ENCODE assay signal across 20 cellular contexts in genomic region chr19:3619631-3620012, GRCh38. TPM values are rescaled to one million over a fixed set of nuclear protein-coding genes. Genes with fewer than 3 reads are reported as not detected.
DNase-seq lines count a peak whose midpoint lies in the region; ATAC-seq, FAIRE-seq and TF ChIP-seq lines count a peak whose summit lies in the region.
"Had no signal": no experiment of that assay in that cellular context is flagged by ENCODE, and none has a peak within 500 bp of the region (broad histone marks: within the 10 kb centered on the region; RNA-seq: fewer than 3 reads in every experiment).

No MANE protein-coding gene starts in this region.

- H3K9ac ChIP-seq in kidney (ENCODE audit: low read length in 2 of 2): no peak overlapping the region

- H3K36me3 ChIP-seq in kidney (ENCODE audit: control insufficient read depth in 1 of 2, insufficient read depth in 2 of 2, low read length in 2 of 2): no peaks in the 10 kb centered on the region

- POLR2A ChIA-PET in RWPE1 (lab: Yijun Ruan, JAX; ENCODE audit: low non-redundant PET): no interaction called here

- intact Hi-C loops in kidney (cut with DNase I): no loop called here

- H3K4me3 ChIP-seq in kidney (ENCODE audit: low read length in 2 of 2): no peak overlapping the region
- H3K4me3 ChIP-seq: BLaER1 treated with 17β-estradiol and CSF1 and Interleukin-3, amounts not matched to agents 10 nM and 100 nM; GM12878; GM23338 had no signal

- H3K9me3 ChIP-seq in kidney (ENCODE audit: control insufficient read depth in 1 of 2, low read length in 2 of 2): no peaks in the 10 kb centered on the region
- H3K9me3 ChIP-seq: BLaER1 treated with 17β-estradiol and CSF1 and Interleukin-3, amounts not matched to agents 10 nM and 100 nM had no signal

- peaks cover 0 to 8% of the 10 kb centered on the region in 2 donors for H3K4me1 ChIP-seq in kidney (ENCODE audit: control insufficient read depth in 1 of 2, insufficient read depth in 1 of 2, low read depth in 1 of 2, low read length in 2 of 2)

- ATAC-seq in GM18505 (IDR thresholded peaks at IDR 0.05; ENCODE audit: unreplicated experiment) (no peak), esophagus mucosa (no peak), GM21737 (IDR thresholded peaks at IDR 0.05; ENCODE audit: unreplicated experiment) (no peak)
- ATAC-seq: CD8-positive, alpha-beta T cell; GM12878 had no signal

- CTCF ChIA-PET in RWPE1 (lab: Yijun Ruan, JAX): interaction anchor here (0.6 kb wide), 2 partner anchors 16 to 255 kb away, joined by 3 to 4 read pairs; no protein-coding TSS in a partner anchor

- H3K27ac ChIP-seq in RWPE1 (peak overlapping the region; percentile 21), kidney (ENCODE audit: low read depth in 2 of 2, low read length in 2 of 2) (no peak overlapping the region)
- H3K27ac ChIP-seq: BLaER1 treated with 17β-estradiol and CSF1 and Interleukin-3, amounts not matched to agents 10 nM and 100 nM had no signal

- no peak for FAIRE-seq in kidney (lab: Jason Lieb, UNC)
- FAIRE-seq: GM12878, GM19239, H54 had no signal

- TF ChIP-seq POLR2A in GM18505 (IDR thresholded peaks at IDR 0.05; ENCODE audit: borderline replicate concordance, extremely low read depth, insufficient read depth, insufficient read length): peak; percentile 3

- DNase-seq in RWPE1 (ENCODE audit: low spot score) (no peak), kidney (peak; percentile 75)
- DNase-seq in activated effector memory CD4-positive, alpha-beta T cell treated with Interleukin-2 at 50 U/mL for 16 hours: no peak
- DNase-seq: Calu3; CD8-positive, alpha-beta T cell; DMS79 treated with DMSO at 0.1 percent for 48 hours; EL; HCEC 1CT; HFFc6 had no signal

- no peak for TF ChIP-seq CTCF in RWPE1 (conservative IDR thresholded peaks at IDR 0.05; ENCODE audit: low read depth)
- TF ChIP-seq CTCF in kidney (IDR thresholded peaks at IDR 0.05; ENCODE audit: borderline replicate concordance, extremely low read depth, insufficient read depth): no peak

RNA-seq across cellular contexts. Expression of gene CACTIN, which starts 7.0 kb away (rescaled TPM):
- total RNA-seq in kidney: 23.9 TPM
- polyA plus RNA-seq in kidney (ENCODE audit: insufficient read depth, low read depth, low replicate concordance): 11.6 TPM
- total RNA-seq in esophagus mucosa: 10.5 TPM

RNA-seq across cellular contexts. Expression of gene TBXA2R, which starts 12.9 kb away (rescaled TPM):
- total RNA-seq in kidney (6.7 TPM), esophagus mucosa (0.64 TPM)
- 8.8 TPM for polyA plus RNA-seq in kidney (ENCODE audit: insufficient read depth, low read depth, low replicate concordance)
- total RNA-seq: GM12878, HT-29 had no signal

RNA-seq across cellular contexts. Expression of gene GIPC3, which starts 34.3 kb away (rescaled TPM):
- total RNA-seq in kidney (2.1 TPM), esophagus mucosa (0.28 TPM)
- 2.1 TPM for polyA plus RNA-seq in kidney (ENCODE audit: insufficient read depth, low read depth, low replicate concordance)
- total RNA-seq: A172, Calu3, G401, GM12878, HT-29 had no signal
- polyA plus RNA-seq: GM12878 had no signal

RNA-seq across cellular contexts. Expression of gene HMG20B, which starts 46.9 kb away (rescaled TPM):
- total RNA-seq in kidney (69.7 TPM), esophagus mucosa (36.6 TPM)
- polyA plus RNA-seq in kidney (ENCODE audit: insufficient read depth, low read depth, low replicate concordance): 82.6 TPM
